Comparison of ENCODE assay signal across 18 cellular contexts in the genomic region with DNA sequence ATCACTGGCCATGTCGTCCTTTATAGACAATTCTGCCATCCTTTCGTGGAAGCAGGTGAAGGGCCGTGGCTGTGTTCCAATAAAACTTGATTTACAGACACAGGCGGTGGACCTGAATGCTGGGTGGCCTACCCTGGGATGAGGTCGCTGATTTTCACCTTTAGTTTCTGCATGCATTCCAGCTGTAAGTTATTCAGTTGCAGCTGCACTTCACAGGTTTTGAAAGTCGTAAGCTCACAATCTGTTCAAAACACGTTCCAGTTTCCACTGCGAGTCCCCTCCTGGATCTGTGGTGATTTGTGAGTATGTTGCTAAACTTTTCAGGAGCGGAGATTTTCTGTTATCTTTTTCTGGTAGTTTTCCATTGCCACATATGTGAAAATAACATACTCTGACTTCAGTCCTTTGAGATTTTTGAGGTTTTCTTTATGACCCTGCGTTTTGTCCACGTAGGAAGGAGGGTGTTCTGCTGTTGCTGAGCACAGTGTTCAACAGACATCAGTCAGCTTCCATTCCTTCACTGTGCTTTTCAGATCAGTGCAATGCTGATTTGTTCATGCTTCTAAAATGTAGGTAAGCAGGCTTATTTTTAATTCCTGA.
DNase-seq lines count a peak whose midpoint lies in the region; ATAC-seq and TF ChIP-seq lines count a peak whose summit lies in the region.
"Had no signal": no experiment of that assay in that cellular context is flagged by ENCODE, and none has a peak within 500 bp of the region (broad histone marks: within the 10 kb centered on the region; RNA-seq: fewer than 3 reads in every experiment).

No MANE protein-coding gene starts in this region.

- H3K36me3 ChIP-seq in kidney epithelial cell (ENCODE audit: control insufficient read depth, insufficient read depth, low read length), result no peaks in the 10 kb centered on the region
- H3K36me3 ChIP-seq in smooth muscle cell (ENCODE audit: low read depth), result no peaks in the 10 kb centered on the region
- H3K36me3 ChIP-seq in GM23338 (ENCODE audit: insufficient read depth), result no peaks in the 10 kb centered on the region
- H3K36me3 ChIP-seq: BE2C, left lung, prostate gland had no signal

- peaks cover 30% of the 10 kb centered on the region for H3K9me3 Mint-ChIP-seq in GM23338

- H3K4me3 ChIP-seq in astrocyte of the spinal cord (ENCODE audit: low read depth, low read length), result no peak overlapping the region
- no peak overlapping the region for H3K4me3 ChIP-seq in kidney epithelial cell (ENCODE audit: low read depth, low read length)
- H3K4me3 ChIP-seq in smooth muscle cell, result peak overlapping the region; percentile 29
- no peak overlapping the region for H3K4me3 ChIP-seq in GM23338
- H3K4me3 ChIP-seq: left lung, prostate gland had no signal

- peak overlapping the region; percentile 40 for H2AFZ ChIP-seq in smooth muscle cell (ENCODE audit: low read depth)
- no peak overlapping the region for H2AFZ ChIP-seq in GM23338

- H3K4me3 Mint-ChIP-seq in GM23338, result no peak overlapping the region
- H3K4me3 Mint-ChIP-seq: neural crest cell, T-cell had no signal

- H3K4me2 ChIP-seq in smooth muscle cell (peak overlapping the region; percentile 76), GM23338 (no peak overlapping the region)

- peaks cover 6% of the 10 kb centered on the region for H3F3A ChIP-seq in smooth muscle cell (ENCODE audit: low read depth)
- no peaks in the 10 kb centered on the region for H3F3A ChIP-seq in GM23338 (replicated peaks; ENCODE audit: low read depth)

- H3K27ac ChIP-seq in smooth muscle cell (ENCODE audit: low read depth), result peak overlapping the region; percentile 97
- H3K27ac ChIP-seq in GM23338 (ENCODE audit: low read depth), result no peak overlapping the region
- H3K27ac ChIP-seq: left lung, prostate gland had no signal

- H3K9me3 ChIP-seq in smooth muscle cell (replicated peaks; ENCODE audit: low read depth), result no peaks in the 10 kb centered on the region
- H3K9me3 ChIP-seq: BE2C, left lung, prostate gland had no signal

- peak overlapping the region; percentile 50 for H3K9ac ChIP-seq in smooth muscle cell (ENCODE audit: low read depth)

- H4K20me1 ChIP-seq in smooth muscle cell (ENCODE audit: low read depth) (no peaks in the 10 kb centered on the region), GM23338 (replicated peaks; ENCODE audit: insufficient read depth) (peaks cover 26% of the 10 kb centered on the region)

- H3K27me3 ChIP-seq in kidney epithelial cell (ENCODE audit: control insufficient read depth, insufficient read depth, low read length) (no peaks in the 10 kb centered on the region), smooth muscle cell (ENCODE audit: low read depth) (no peaks in the 10 kb centered on the region), GM23338 (ENCODE audit: insufficient read depth) (0 out of 2 replicates have a peak, but pooled peaks cover 2% of the 10 kb centered on the region)
- H3K27me3 ChIP-seq: BE2C, left lung had no signal

- TF ChIP-seq CTCF in astrocyte of the spinal cord (IDR thresholded peaks at IDR 0.05; ENCODE audit: low read depth, low read length), result no peak
- no peak for TF ChIP-seq CTCF in kidney epithelial cell (IDR thresholded peaks at IDR 0.05; ENCODE audit: insufficient read depth, low read length, poor library complexity, severe bottlenecking)
- TF ChIP-seq CTCF in smooth muscle cell (IDR thresholded peaks at IDR 0.05; ENCODE audit: borderline replicate concordance, insufficient read depth, poor library complexity, severe bottlenecking), result no peak
- no peak for TF ChIP-seq CTCF in GM23338 (conservative IDR thresholded peaks at IDR 0.05; ENCODE audit: low read depth in 2 of 2)

- DNase-seq in GM04504 (ENCODE audit: low read depth) (peak; percentile 14), astrocyte of the spinal cord (ENCODE audit: low read depth, low spot score) (peak; percentile 65), kidney epithelial cell (ENCODE audit: low read depth) (peak; percentile 25), smooth muscle cell (lab: John Stamatoyannopoulos, UW; ENCODE audit: unreplicated experiment) (no peak), GM23338 (ENCODE audit: low spot score) (no peak)
- no peak for DNase-seq in activated CD4-positive, alpha-beta T cell treated with anti-CD3 and anti-CD28 coated beads, Interleukin-2, amount 50 U/mL, for 48 hours
- DNase-seq: activated CD4-positive, alpha-beta T cell treated with anti-CD3 and anti-CD28 coated beads for 48 hours; BE2C; caudate nucleus; left lung; NCI-H69; SIG-M5; T-cell; trophoblast cell had no signal

- H3K27ac Mint-ChIP-seq in GM23338, result no peak overlapping the region
- H3K27ac Mint-ChIP-seq: T-cell had no signal

- peaks cover 36% of the 10 kb centered on the region for H3K36me3 Mint-ChIP-seq in GM23338 (ENCODE audit: low read depth)
- H3K36me3 Mint-ChIP-seq: T-cell had no signal

- H3K4me1 ChIP-seq in smooth muscle cell (ENCODE audit: low read depth) (peaks cover 8% of the 10 kb centered on the region), GM23338 (ENCODE audit: insufficient read depth) (peaks cover 29% of the 10 kb centered on the region)
- H3K4me1 ChIP-seq: BE2C, left lung, prostate gland had no signal

- peaks cover 42% of the 10 kb centered on the region for H3K4me1 Mint-ChIP-seq in GM23338

- H3K79me2 ChIP-seq in smooth muscle cell (ENCODE audit: low read depth), result no peaks in the 10 kb centered on the region
- H3K79me2 ChIP-seq in GM23338 (replicated peaks; ENCODE audit: insufficient read depth), result peaks cover 65% of the 10 kb centered on the region

- H3K9me2 ChIP-seq in GM23338 (ENCODE audit: insufficient read depth), result no peaks in the 10 kb centered on the region

- ATAC-seq in GM23338, result no peak
- no peak for ATAC-seq in GM21526 (IDR thresholded peaks at IDR 0.05; ENCODE audit: low FRiP score, unreplicated experiment)
- ATAC-seq: HepG2, left lung, T-cell had no signal

- peaks cover 4% of the 10 kb centered on the region for H3K27me3 Mint-ChIP-seq in GM23338 (ENCODE audit: insufficient read depth, low read depth, poor library complexity)

- WGBS in smooth muscle cell (ENCODE audit: low lambda C conversion rate), result 40% methylated on average over 11 of the region's 11 CpGs

- in situ Hi-C loops in astrocyte of the spinal cord (cut with HindIII; ENCODE audit: low sequenced_read_pairs), result no loop called here

TF ChIP-seq in GM23338, 12 proteins besides CTCF, POLR2A, EP300 and RAD21 (continues in another document):
- TF ChIP-seq EZH2phosphoT487 (IDR thresholded peaks at IDR 0.05; ENCODE audit: unreplicated experiment), result no peak
- TF ChIP-seq, protein P1, sequence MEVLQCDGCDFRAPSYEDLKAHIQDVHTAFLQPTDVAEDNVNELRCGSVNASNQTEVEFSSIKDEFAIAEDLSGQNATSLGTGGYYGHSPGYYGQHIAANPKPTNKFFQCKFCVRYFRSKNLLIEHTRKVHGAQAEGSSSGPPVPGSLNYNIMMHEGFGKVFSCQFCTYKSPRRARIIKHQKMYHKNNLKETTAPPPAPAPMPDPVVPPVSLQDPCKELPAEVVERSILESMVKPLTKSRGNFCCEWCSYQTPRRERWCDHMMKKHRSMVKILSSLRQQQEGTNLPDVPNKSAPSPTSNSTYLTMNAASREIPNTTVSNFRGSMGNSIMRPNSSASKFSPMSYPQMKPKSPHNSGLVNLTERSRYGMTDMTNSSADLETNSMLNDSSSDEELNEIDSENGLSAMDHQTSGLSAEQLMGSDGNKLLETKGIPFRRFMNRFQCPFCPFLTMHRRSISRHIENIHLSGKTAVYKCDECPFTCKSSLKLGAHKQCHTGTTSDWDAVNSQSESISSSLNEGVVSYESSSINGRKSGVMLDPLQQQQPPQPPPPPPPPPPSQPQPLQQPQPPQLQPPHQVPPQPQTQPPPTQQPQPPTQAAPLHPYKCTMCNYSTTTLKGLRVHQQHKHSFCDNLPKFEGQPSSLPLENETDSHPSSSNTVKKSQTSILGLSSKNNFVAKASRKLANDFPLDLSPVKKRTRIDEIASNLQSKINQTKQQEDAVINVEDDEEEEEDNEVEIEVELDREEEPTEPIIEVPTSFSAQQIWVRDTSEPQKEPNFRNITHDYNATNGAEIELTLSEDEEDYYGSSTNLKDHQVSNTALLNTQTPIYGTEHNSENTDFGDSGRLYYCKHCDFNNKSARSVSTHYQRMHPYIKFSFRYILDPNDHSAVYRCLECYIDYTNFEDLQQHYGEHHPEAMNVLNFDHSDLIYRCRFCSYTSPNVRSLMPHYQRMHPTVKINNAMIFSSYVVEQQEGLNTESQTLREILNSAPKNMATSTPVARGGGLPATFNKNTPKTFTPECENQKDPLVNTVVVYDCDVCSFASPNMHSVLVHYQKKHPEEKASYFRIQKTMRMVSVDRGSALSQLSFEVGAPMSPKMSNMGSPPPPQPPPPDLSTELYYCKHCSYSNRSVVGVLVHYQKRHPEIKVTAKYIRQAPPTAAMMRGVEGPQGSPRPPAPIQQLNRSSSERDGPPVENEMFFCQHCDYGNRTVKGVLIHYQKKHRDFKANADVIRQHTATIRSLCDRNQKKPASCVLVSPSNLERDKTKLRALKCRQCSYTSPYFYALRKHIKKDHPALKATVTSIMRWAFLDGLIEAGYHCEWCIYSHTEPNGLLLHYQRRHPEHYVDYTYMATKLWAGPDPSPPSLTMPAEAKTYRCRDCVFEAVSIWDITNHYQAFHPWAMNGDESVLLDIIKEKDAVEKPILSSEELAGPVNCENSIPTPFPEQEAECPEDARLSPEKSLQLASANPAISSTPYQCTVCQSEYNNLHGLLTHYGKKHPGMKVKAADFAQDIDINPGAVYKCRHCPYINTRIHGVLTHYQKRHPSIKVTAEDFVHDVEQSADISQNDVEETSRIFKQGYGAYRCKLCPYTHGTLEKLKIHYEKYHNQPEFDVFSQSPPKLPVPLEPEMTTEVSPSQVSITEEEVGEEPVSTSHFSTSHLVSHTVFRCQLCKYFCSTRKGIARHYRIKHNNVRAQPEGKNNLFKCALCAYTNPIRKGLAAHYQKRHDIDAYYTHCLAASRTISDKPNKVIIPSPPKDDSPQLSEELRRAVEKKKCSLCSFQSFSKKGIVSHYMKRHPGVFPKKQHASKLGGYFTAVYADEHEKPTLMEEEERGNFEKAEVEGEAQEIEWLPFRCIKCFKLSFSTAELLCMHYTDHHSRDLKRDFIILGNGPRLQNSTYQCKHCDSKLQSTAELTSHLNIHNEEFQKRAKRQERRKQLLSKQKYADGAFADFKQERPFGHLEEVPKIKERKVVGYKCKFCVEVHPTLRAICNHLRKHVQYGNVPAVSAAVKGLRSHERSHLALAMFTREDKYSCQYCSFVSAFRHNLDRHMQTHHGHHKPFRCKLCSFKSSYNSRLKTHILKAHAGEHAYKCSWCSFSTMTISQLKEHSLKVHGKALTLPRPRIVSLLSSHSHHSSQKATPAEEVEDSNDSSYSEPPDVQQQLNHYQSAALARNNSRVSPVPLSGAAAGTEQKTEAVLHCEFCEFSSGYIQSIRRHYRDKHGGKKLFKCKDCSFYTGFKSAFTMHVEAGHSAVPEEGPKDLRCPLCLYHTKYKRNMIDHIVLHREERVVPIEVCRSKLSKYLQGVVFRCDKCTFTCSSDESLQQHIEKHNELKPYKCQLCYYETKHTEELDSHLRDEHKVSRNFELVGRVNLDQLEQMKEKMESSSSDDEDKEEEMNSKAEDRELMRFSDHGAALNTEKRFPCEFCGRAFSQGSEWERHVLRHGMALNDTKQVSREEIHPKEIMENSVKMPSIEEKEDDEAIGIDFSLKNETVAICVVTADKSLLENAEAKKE (CRISPR knock-in tag; IDR thresholded peaks at IDR 0.05), result no peak

Comparison
In these comparisons a context has a peak if more than half of its experiments do, and no peak if none do; other contexts are left out.
1. DNase-seq: peak in GM04504 (single experiment), astrocyte of the spinal cord (single experiment) and kidney epithelial cell (single experiment); none in smooth muscle cell (single experiment), activated CD4-positive, alpha-beta T cell treated with anti-CD3 and anti-CD28 coated beads, Interleukin-2, amount 50 U/mL, for 48 hours (0 of 2) and GM23338 (single experiment).